ENCODE assay signal across 14 cellular contexts in genomic region chr6:109722564-109723254, GRCh38.
"Had no signal": no experiment of that assay in that cellular context is flagged by ENCODE, and none has a peak within 500 bp of the region (broad histone marks: within the 10 kb centered on the region; RNA-seq: fewer than 3 reads in every experiment).

No MANE protein-coding gene starts in this region.

- H3K9me3 ChIP-seq: tibial nerve had no signal

- H3K27me3 Mint-ChIP-seq: activated naive CD8-positive, alpha-beta T cell; stimulated activated naive B cell treated with anti-CD40 and anti-IgM and Interleukin-4, amounts not matched to agents 10 μg/mL and 1 μg/mL and 100 μg/mL, for 72 hours had no signal

- H3K27ac ChIP-seq: coronary artery, tibial nerve had no signal

- H3K27ac Mint-ChIP-seq: activated naive CD8-positive, alpha-beta T cell; stimulated activated naive B cell treated with anti-CD40 and anti-IgM and Interleukin-4, amounts not matched to agents 10 μg/mL and 1 μg/mL and 100 μg/mL, for 72 hours; T-helper 2 cell treated with Interferon-gamma antibody and Interleukin-4, amounts not matched to agents 5 μg/mL and 100 μg/mL, for 36 hours had no signal

- FAIRE-seq: TTC549, urothelium cell line had no signal

- H3K4me3 ChIP-seq: coronary artery, spleen, tibial nerve had no signal

- H3K4me3 Mint-ChIP-seq: activated naive CD8-positive, alpha-beta T cell; natural killer cell; stimulated activated naive B cell treated with anti-CD40 and anti-IgM and Interleukin-4, amounts not matched to agents 10 μg/mL and 1 μg/mL and 100 μg/mL, for 72 hours; T-helper 2 cell treated with Interferon-gamma antibody and Interleukin-4, amounts not matched to agents 5 μg/mL and 100 μg/mL, for 36 hours had no signal

- DNase-seq: activated CD4-positive, alpha-beta T cell treated with anti-CD3 and anti-CD28 coated beads, Interleukin-2, amount 50 U/mL, for 4 hours; activated gamma-delta T cell treated with Interleukin-2 at 50 U/mL for 16 hours; central memory CD4-positive, alpha-beta T cell; natural killer cell; posterior cingulate gyrus; retina; spleen; stimulated activated naive B cell treated with anti-CD40 and anti-IgM and Interleukin-4, amounts not matched to agents 10 μg/mL and 1 μg/mL and 100 μg/mL, for 72 hours had no signal

- H3K9me3 Mint-ChIP-seq: T-helper 2 cell treated with Interferon-gamma antibody and Interleukin-4, amounts not matched to agents 5 μg/mL and 100 μg/mL, for 36 hours had no signal

- ATAC-seq: natural killer cell; stimulated activated naive B cell treated with anti-CD40 and anti-IgM and Interleukin-4, amounts not matched to agents 10 μg/mL and 1 μg/mL and 100 μg/mL, for 72 hours had no signal

- H3K27me3 ChIP-seq: spleen, tibial nerve had no signal
